Comparison of ENCODE assay signal across 13 cellular contexts in genomic region chr3:123261666-123262065, GRCh38.
"Had no signal": no experiment of that assay in that cellular context is flagged by ENCODE, and none has a peak within 500 bp of the region (broad histone marks: within the 10 kb centered on the region; RNA-seq: fewer than 3 reads in every experiment).

No MANE protein-coding gene starts in this region.

- H3K27ac Mint-ChIP-seq: activated naive CD8-positive, alpha-beta T cell treated with anti-CD3 and anti-CD28 coated beads, Interleukin-2, amount 50 U/mL, for 24 hours; endodermal cell had no signal

- H3K4me3 Mint-ChIP-seq: activated naive CD8-positive, alpha-beta T cell treated with anti-CD3 and anti-CD28 coated beads, Interleukin-2, amount 50 U/mL, for 24 hours; endodermal cell; neural crest cell had no signal

- H3K4me1 Mint-ChIP-seq: activated naive CD8-positive, alpha-beta T cell treated with anti-CD3 and anti-CD28 coated beads, Interleukin-2, amount 50 U/mL, for 24 hours had no signal

- DNase-seq: activated gamma-delta T cell; activated naive CD8-positive, alpha-beta T cell treated with anti-CD3 and anti-CD28 coated beads, Interleukin-2, amount 50 U/mL, for 24 hours; activated T-cell treated with anti-CD3 and anti-CD28 coated beads, Interleukin-2, amount 50 U/mL, for 1 hour; endodermal cell; erythroblast; hippocampal formation; sigmoid colon; stimulated activated CD4-positive, alpha-beta T cell treated with anti-CD3 and anti-CD28 coated beads, Interleukin-2, amount 100 ng/mL, for 24 hours; stimulated activated naive CD4-positive, alpha-beta T cell treated with Interleukin-2 at 50 U/mL for 16 hours; T1000 had no signal

- H3K9me3 ChIP-seq: ascending aorta, sigmoid colon had no signal

- H3K27me3 ChIP-seq: ascending aorta, sigmoid colon had no signal

- H3K4me3 ChIP-seq: ascending aorta, sigmoid colon had no signal

- ATAC-seq: activated naive CD8-positive, alpha-beta T cell treated with anti-CD3 and anti-CD28 coated beads, Interleukin-2, amount 50 U/mL, for 24 hours had no signal

- H3K4me1 ChIP-seq: ascending aorta, sigmoid colon had no signal

- FAIRE-seq: bronchial epithelial cell had no signal

- H3K36me3 ChIP-seq: ascending aorta had no signal

- H3K27me3 Mint-ChIP-seq: activated naive CD8-positive, alpha-beta T cell treated with anti-CD3 and anti-CD28 coated beads, Interleukin-2, amount 50 U/mL, for 24 hours had no signal

- H3K27ac ChIP-seq: ascending aorta, sigmoid colon had no signal
